In genomic region chr19:35518313-35518712, GRCh38 we compare ENCODE assay signal across 15 cellular contexts. TPM values are rescaled to one million over a fixed set of nuclear protein-coding genes. Genes with fewer than 3 reads are reported as not detected.
DNase-seq lines count a peak whose midpoint lies in the region; ATAC-seq and TF ChIP-seq lines count a peak whose summit lies in the region.
"Had no signal": no experiment of that assay in that cellular context is flagged by ENCODE, and none has a peak within 500 bp of the region (broad histone marks: within the 10 kb centered on the region; RNA-seq: fewer than 3 reads in every experiment).

No MANE protein-coding gene starts in this region.

- 52% methylated on average over 6 of the region's 6 CpGs for WGBS in suprapubic skin

- H3K4me3 ChIP-seq in HCT116 (replicated peaks in 1 of 2; ENCODE audit: low read depth in 1 of 2, low read length in 2 of 2) (no peak overlapping the region), suprapubic skin (no peak overlapping the region)
- H3K4me3 ChIP-seq: prostate gland had no signal

- H3K36me3 ChIP-seq in HCT116 (ENCODE audit: control insufficient read depth in 1 of 2, insufficient read depth in 2 of 2, low read length in 2 of 2) (no peaks in the 10 kb centered on the region), suprapubic skin (no peaks in the 10 kb centered on the region)
- H3K36me3 ChIP-seq: prostate gland had no signal

- no peaks in the 10 kb centered on the region for H4K20me1 ChIP-seq in HCT116 (ENCODE audit: insufficient read depth)

- H3K27ac ChIP-seq in HCT116 (ENCODE audit: low read depth, low read length) (no peak overlapping the region), suprapubic skin (peak overlapping the region; percentile 57)
- H3K27ac ChIP-seq: prostate gland had no signal

- H3K4me2 ChIP-seq in HCT116 (ENCODE audit: low read length): peak overlapping the region; percentile 57

- no peaks in the 10 kb centered on the region for H3K9me2 ChIP-seq in HCT116 (ENCODE audit: insufficient read depth)

- POLR2A ChIA-PET in HCT116 (lab: Charles Lee): interaction anchor here (3.9 kb wide), 1 partner anchor 9 kb away, joined by 22 read pairs; no protein-coding TSS in a partner anchor

- CTCF ChIA-PET in HCT116 (lab: Charles Lee): no interaction called here

- DNase-seq in HCT116 (ENCODE audit: low read depth, low spot score): peak; percentile 19
- peak; percentile 96 for DNase-seq in amniotic epithelial cell (ENCODE audit: low read depth)
- peak; percentile 73 for DNase-seq in glomerular visceral epithelial cell (ENCODE audit: extremely low spot score)
- DNase-seq in suprapubic skin (ENCODE audit: low spot score in 2 of 2): no peak
- DNase-seq in posterior cingulate gyrus: no peak
- DNase-seq in activated CD8-positive, alpha-beta memory T cell treated with anti-CD3 and anti-CD28 coated beads, Interleukin-2, amount 50 U/mL, for 4 hours: no peak
- DNase-seq: activated CD4-positive, alpha-beta memory T cell treated with anti-CD3 and anti-CD28 coated beads, Interleukin-2, amount 10 ng/mL, durations not matched to agents 7 days and 5 days; endodermal cell; GDM1; H7; MM.1S; NCI-H524 had no signal

- H3K4me1 ChIP-seq in HCT116 (ENCODE audit: control insufficient read depth in 1 of 2, insufficient read depth in 2 of 2, low read length in 2 of 2) (peaks cover 17 to 43% of the 10 kb centered on the region in 2 experiments), suprapubic skin (peaks cover 26% of the 10 kb centered on the region)
- H3K4me1 ChIP-seq: prostate gland had no signal

- H3K79me2 ChIP-seq in HCT116 (ENCODE audit: insufficient read depth, low read length): no peaks in the 10 kb centered on the region

- ATAC-seq in HCT116 (no peak; the same call in 1 of the 2 replicates), GM18868 (IDR thresholded peaks at IDR 0.05; ENCODE audit: unreplicated experiment) (no peak)
- ATAC-seq: activated naive CD4-positive, alpha-beta T cell treated with anti-CD3 and anti-CD28 coated beads, Interleukin-2, amount 50 U/mL, for 72 hours had no signal

- TF ChIP-seq CTCF in HCT116 (IDR thresholded peaks at IDR 0.05 in 2 of 3, conservative IDR thresholded peaks at IDR 0.05 in 1 of 3; ENCODE audit: borderline replicate concordance in 1 of 3, insufficient read depth in 1 of 3, low read depth in 2 of 3, low read length in 2 of 3) (no peak), suprapubic skin (IDR thresholded peaks at IDR 0.05) (no peak)

- H3K9ac ChIP-seq in HCT116 (ENCODE audit: low read length): no peak overlapping the region

- H3K27me3 ChIP-seq in HCT116 (ENCODE audit: insufficient read depth, low read length): no peaks in the 10 kb centered on the region
- H3K27me3 ChIP-seq in suprapubic skin: peaks cover 7% of the 10 kb centered on the region

- intact Hi-C loops in HCT116 (cut with micrococcal nuclease) (no loop called here), posterior cingulate gyrus (cut with DNase I) (no loop called here)

- H3K9me3 ChIP-seq in HCT116 (ENCODE audit: control insufficient read depth in 1 of 2, insufficient read depth in 1 of 2, low read depth in 1 of 2, low read length in 2 of 2) (no peaks in the 10 kb centered on the region), suprapubic skin (no peaks in the 10 kb centered on the region)
- H3K9me3 ChIP-seq: prostate gland had no signal

- no TSS peak for BruUV-seq in HCT116 (replicated peaks; lab: Mats Ljungman, UMichigan)

- RAD21 ChIA-PET in HCT116 (lab: Charles Lee; ENCODE audit: low non-redundant PET in 1 of 2, low total read pairs in 2 of 2, uncharacterized antibody in 2 of 2, unreplicated experiment in 2 of 2): no interaction called here

- H2AFZ ChIP-seq in HCT116 (ENCODE audit: low read depth, low read length, poor library complexity, severe bottlenecking): no peak overlapping the region

- TF ChIP-seq EP300 in suprapubic skin (IDR thresholded peaks at IDR 0.05): no peak

- no peak for TF ChIP-seq RAD21 in HCT116 (IDR thresholded peaks at IDR 0.05; ENCODE audit: low read depth)

- no peak for TF ChIP-seq POLR2A in HCT116 (IDR thresholded peaks at IDR 0.05; ENCODE audit: borderline replicate concordance, extremely low read depth, insufficient read depth, insufficient read length)
- TF ChIP-seq POLR2A in suprapubic skin (IDR thresholded peaks at IDR 0.05): no peak

TF ChIP-seq in HCT116, 20 proteins besides CTCF, POLR2A, EP300 and RAD21 (continues in another document):
- no peak for TF ChIP-seq CEBPB (IDR thresholded peaks at IDR 0.05; ENCODE audit: low read depth)
- no peak for TF ChIP-seq EZH2phosphoT487 (IDR thresholded peaks at IDR 0.05; ENCODE audit: borderline replicate concordance)
- no peak for TF ChIP-seq ELF1 (IDR thresholded peaks at IDR 0.05; ENCODE audit: borderline replicate concordance, low read depth)
- TF ChIP-seq SIN3A (IDR thresholded peaks at IDR 0.05; ENCODE audit: low read depth): no peak
- TF ChIP-seq REST (IDR thresholded peaks at IDR 0.05; ENCODE audit: low read depth): no peak
- no peak for TF ChIP-seq MAX (IDR thresholded peaks at IDR 0.05)
- no peak for TF ChIP-seq ZNF274 (IDR thresholded peaks at IDR 0.05; ENCODE audit: low read depth, low read length)
- TF ChIP-seq ATF3 (IDR thresholded peaks at IDR 0.05): no peak
- no peak for TF ChIP-seq SP1 (IDR thresholded peaks at IDR 0.05; ENCODE audit: low read depth)
- TF ChIP-seq ZBTB33 (IDR thresholded peaks at IDR 0.05; ENCODE audit: extremely low read depth, insufficient replicate concordance, low read length): no peak
- no peak for TF ChIP-seq CBX3 (IDR thresholded peaks at IDR 0.05; ENCODE audit: low read depth)
- TF ChIP-seq FOSL1 (IDR thresholded peaks at IDR 0.05; ENCODE audit: low read depth): no peak
- no peak for TF ChIP-seq ZFX (IDR thresholded peaks at IDR 0.05)
- no peak for TF ChIP-seq POLR2AphosphoS5 (IDR thresholded peaks at IDR 0.05; ENCODE audit: low read depth, low read length)
- TF ChIP-seq JUND (IDR thresholded peaks at IDR 0.05): no peak
- TF ChIP-seq EGR1 (IDR thresholded peaks at IDR 0.05; ENCODE audit: low read depth): no peak
- no peak for TF ChIP-seq SRF (IDR thresholded peaks at IDR 0.05; ENCODE audit: low read depth)

RNA-seq across cellular contexts. Expression of gene DMKN, which starts 4.9 kb away (rescaled TPM):
- 246 TPM for total RNA-seq in HCT116 (2021; ENCODE audit: unreplicated experiment)
- polyA plus RNA-seq in HCT116 (2012): 256 and 297 TPM in 2 replicates
- 1,000 to 10,000 TPM; 2,237 to 6,229 (median 5,437) TPM for total RNA-seq in suprapubic skin
- total RNA-seq: activated CD4-positive, alpha-beta memory T cell treated with anti-CD3 and anti-CD28 coated beads, Interleukin-2, amount 10 ng/mL, durations not matched to agents 7 days and 5 days had no signal

RNA-seq across cellular contexts. Expression of gene SBSN, which starts 9.8 kb away (rescaled TPM):
- total RNA-seq in HCT116 (2021; ENCODE audit: unreplicated experiment): 0.66 TPM
- 0.17 and 0.23 TPM in 2 replicates for polyA plus RNA-seq in HCT116 (2012)
- 1,000 to 10,000 TPM in 3 of 4 donors, 100 to 1,000 TPM in 1; 308 to 1,594 (median 1,430) TPM for total RNA-seq in suprapubic skin
- total RNA-seq: activated CD4-positive, alpha-beta memory T cell treated with anti-CD3 and anti-CD28 coated beads, Interleukin-2, amount 10 ng/mL, durations not matched to agents 7 days and 5 days; activated naive CD4-positive, alpha-beta T cell treated with anti-CD3 and anti-CD28 coated beads, Interleukin-2, amount 50 U/mL, for 72 hours; endodermal cell; H7 had no signal

RNA-seq across cellular contexts. Expression of gene GAPDHS, which starts 14.9 kb away (rescaled TPM):
- total RNA-seq in HCT116 (2021; ENCODE audit: unreplicated experiment) (not detected), suprapubic skin (1 to 10 TPM; 4.1 to 8.4 (median 6.4) TPM)
- polyA plus RNA-seq in HCT116 (2012): 0.09 TPM in 1 of 2 replicates, not detected in the other
- total RNA-seq: activated CD4-positive, alpha-beta memory T cell treated with anti-CD3 and anti-CD28 coated beads, Interleukin-2, amount 10 ng/mL, durations not matched to agents 7 days and 5 days; activated naive CD4-positive, alpha-beta T cell treated with anti-CD3 and anti-CD28 coated beads, Interleukin-2, amount 50 U/mL, for 72 hours; endodermal cell had no signal

RNA-seq across cellular contexts. Expression of gene TMEM147, which starts 27.1 kb away (rescaled TPM):
- total RNA-seq in HCT116 (2021; ENCODE audit: unreplicated experiment) (128 TPM), suprapubic skin (100 to 1,000 TPM in 3 of 4 donors, 10 to 100 TPM in 1; 67.5 to 158 (median 118) TPM)
- 192 and 211 TPM in 2 replicates for polyA plus RNA-seq in HCT116 (2012)

RNA-seq across cellular contexts. Expression of gene KRTDAP, which starts 28.0 kb away (rescaled TPM):
- total RNA-seq in HCT116 (2021; ENCODE audit: unreplicated experiment): 0.74 TPM
- 0.86 and 1.3 TPM in 2 replicates for polyA plus RNA-seq in HCT116 (2012)
- over 10,000 TPM in 2 of 4 donors, 1,000 to 10,000 TPM in 2; 1,056 to 12,237 (median 8,197) TPM for total RNA-seq in suprapubic skin
- total RNA-seq: activated CD4-positive, alpha-beta memory T cell treated with anti-CD3 and anti-CD28 coated beads, Interleukin-2, amount 10 ng/mL, durations not matched to agents 7 days and 5 days; activated naive CD4-positive, alpha-beta T cell treated with anti-CD3 and anti-CD28 coated beads, Interleukin-2, amount 50 U/mL, for 72 hours had no signal

Comparison
In these comparisons a context has a peak if more than half of its experiments do, and no peak if none do; other contexts are left out.
1. DNase-seq: peak in HCT116 (single experiment), amniotic epithelial cell (single experiment) and glomerular visceral epithelial cell (single experiment); none in suprapubic skin (0 of 2), posterior cingulate gyrus (0 of 10) and activated CD8-positive, alpha-beta memory T cell treated with anti-CD3 and anti-CD28 coated beads, Interleukin-2, amount 50 U/mL, for 4 hours (single experiment).
2. RNA of gene SBSN, which starts 9.8 kb away (total RNA-seq): 308 to 1,594 TPM in suprapubic skin; 0.66 TPM in HCT116 (single experiment); every median in the first group is over 100 times any median in the second.